Comparison of ENCODE assay signal across 10 cellular contexts in genomic region chr14:103391048-103391447, GRCh38. TPM values are rescaled to one million over a fixed set of nuclear protein-coding genes. Genes with fewer than 3 reads are reported as not detected.
DNase-seq lines count a peak whose midpoint lies in the region; TF ChIP-seq lines count a peak whose summit lies in the region.
"Had no signal": no experiment of that assay in that cellular context is flagged by ENCODE, and none has a peak within 500 bp of the region (broad histone marks: within the 10 kb centered on the region; RNA-seq: fewer than 3 reads in every experiment).

No MANE protein-coding gene starts in this region.

- no peaks in the 10 kb centered on the region for H3K27me3 Mint-ChIP-seq in neural crest cell (ENCODE audit: low read depth)
- H3K27me3 Mint-ChIP-seq: activated naive CD4-positive, alpha-beta T cell treated with anti-CD3 and anti-CD28 coated beads, Interleukin-2, amount 50 U/mL, for 24 hours had no signal

- DNase-seq in NCI-H1092 treated with DMSO at 0.1 percent for 48 hours (lab: John Stamatoyannopoulos, UW) (peak; percentile 30), NCI-H1092 (lab: John Stamatoyannopoulos, UW) (no peak), NAMALWA (ENCODE audit: low spot score) (peak; percentile 82), epithelial cell of prostate (ENCODE audit: low read depth, low spot score) (no peak), neural crest cell (ENCODE audit: low read depth, low spot score) (no peak), NCI-H774 (lab: John Stamatoyannopoulos, UW) (no peak), mesenteric fat pad (ENCODE audit: low spot score) (no peak)
- DNase-seq in activated CD4-positive, alpha-beta T cell treated with anti-CD3 and anti-CD28 coated beads for 4 hours = peak; percentile 31 to 49

- H3K36me3 Mint-ChIP-seq in neural crest cell (ENCODE audit: low read depth) = no peaks in the 10 kb centered on the region
- H3K36me3 Mint-ChIP-seq: activated naive CD4-positive, alpha-beta T cell treated with anti-CD3 and anti-CD28 coated beads, Interleukin-2, amount 50 U/mL, for 24 hours had no signal

- peak; percentile 84 for TF ChIP-seq CTCF in neural crest cell (conservative IDR thresholded peaks at IDR 0.05)

- no peak overlapping the region for H3K27ac Mint-ChIP-seq in neural crest cell (ENCODE audit: unreplicated experiment)
- H3K27ac Mint-ChIP-seq: activated naive CD4-positive, alpha-beta T cell treated with anti-CD3 and anti-CD28 coated beads, Interleukin-2, amount 50 U/mL, for 24 hours had no signal

- H3K27ac ChIP-seq in epithelial cell of prostate = peak overlapping the region; percentile 26
- H3K27ac ChIP-seq: BLaER1 had no signal

- H3K9me3 Mint-ChIP-seq in neural crest cell = no peaks in the 10 kb centered on the region
- H3K9me3 Mint-ChIP-seq: activated naive CD4-positive, alpha-beta T cell treated with anti-CD3 and anti-CD28 coated beads, Interleukin-2, amount 50 U/mL, for 24 hours had no signal

- H3K4me3 Mint-ChIP-seq in neural crest cell = peak overlapping the region; percentile 36
- H3K4me3 Mint-ChIP-seq: activated naive CD4-positive, alpha-beta T cell treated with anti-CD3 and anti-CD28 coated beads, Interleukin-2, amount 50 U/mL, for 24 hours had no signal

- H3K4me1 Mint-ChIP-seq in neural crest cell = peaks cover 55% of the 10 kb centered on the region

RNA-seq across cellular contexts. Expression of gene MARK3, which starts 5.8 kb away (rescaled TPM):
- total RNA-seq in neural crest cell = 98.8 and 109 TPM in 2 replicates
- 78.3 TPM for total RNA-seq in mesenteric fat pad

RNA-seq across cellular contexts. Expression of gene EIF5, which starts 57.0 kb away (rescaled TPM):
- 458 and 483 TPM in 2 replicates for total RNA-seq in neural crest cell
- 267 TPM for total RNA-seq in mesenteric fat pad

Comparison
In these comparisons a context has a peak if more than half of its experiments do, and no peak if none do; other contexts are left out.
1. DNase-seq: peak in NCI-H1092 treated with DMSO at 0.1 percent for 48 hours (single experiment), NAMALWA (single experiment) and activated CD4-positive, alpha-beta T cell treated with anti-CD3 and anti-CD28 coated beads for 4 hours (2 of 2); none in NCI-H1092 (single experiment), epithelial cell of prostate (single experiment), neural crest cell (single experiment), NCI-H774 (single experiment) and mesenteric fat pad (single experiment).